ENCODE assay signal across 8 cellular contexts in the genomic region with DNA sequence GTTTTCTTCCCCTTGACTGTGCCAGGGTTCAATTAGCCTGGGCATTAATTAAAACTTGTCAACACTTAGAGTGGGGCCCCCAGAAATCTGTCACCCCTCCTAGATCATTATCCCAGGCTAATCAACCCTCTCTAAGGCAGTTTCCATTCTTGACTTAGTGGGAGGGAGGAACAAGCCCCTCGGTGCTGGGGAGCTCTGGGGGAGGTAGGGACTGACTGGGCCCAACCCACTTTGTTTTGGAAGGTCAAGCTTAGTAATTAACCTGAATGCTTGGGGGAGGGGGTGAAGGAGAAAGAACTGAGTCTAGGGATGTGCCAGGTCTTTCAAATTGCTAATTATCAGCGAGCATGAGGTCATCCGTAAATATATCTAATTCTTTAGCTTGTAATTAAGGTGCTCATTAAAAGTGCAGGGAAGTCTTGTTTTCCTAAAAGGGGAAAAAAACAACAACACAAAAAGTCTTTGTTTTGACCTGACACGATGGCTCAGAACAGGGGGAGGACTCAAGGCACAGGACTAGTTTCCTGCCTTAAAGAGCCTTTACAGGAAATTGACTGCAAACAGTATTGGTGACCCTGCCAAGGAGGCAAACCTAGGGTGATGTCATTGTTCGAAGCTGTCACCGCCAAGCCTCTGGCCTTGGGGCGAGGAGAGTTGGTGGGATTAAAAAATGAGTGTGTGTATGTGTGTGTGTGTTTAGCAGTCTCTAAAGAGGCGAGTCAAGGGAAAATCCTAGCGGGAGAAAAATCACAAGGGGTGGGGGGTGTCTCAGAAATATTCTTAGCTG. TPM values are rescaled to one million over a fixed set of nuclear protein-coding genes. Genes with fewer than 3 reads are reported as not detected.
A peak's percentile ranks its signal among the peaks of the same experiment; 100 is the strongest.
DNase-seq lines count a peak whose midpoint lies in the region; ATAC-seq and TF ChIP-seq lines count a peak whose summit lies in the region.

No MANE protein-coding gene starts in this region.

- H3K27ac ChIP-seq in SK-N-SH (ENCODE audit: low read depth in 2 of 2, low read length in 1 of 2), result peak overlapping the region; percentile 81 to 86
- peak overlapping the region; percentile 90 for H3K27ac ChIP-seq in duodenal mucosa (ENCODE audit: low read depth, low read length)
- peak overlapping the region; percentile 97 for H3K27ac ChIP-seq in mesenchymal stem cell (ENCODE audit: low read length, poor library complexity, severe bottlenecking)
- peak overlapping the region; percentile 87 to 97 (median 94) for H3K27ac ChIP-seq in upper lobe of left lung

- no peak for DNase-seq in activated T-cell treated with anti-CD3 and anti-CD28 coated beads, Interleukin-2, amount 50 U/mL, for 4 hours
- DNase-seq in activated T-cell treated with anti-CD3 and anti-CD28 coated beads for 4 hours, result no peak
- no peak for DNase-seq in SK-N-SH
- DNase-seq in mesenchymal stem cell, result peak; percentile 95
- no peak for DNase-seq in upper lobe of left lung
- no peak for DNase-seq in SKM-1 (lab: John Stamatoyannopoulos, UW; ENCODE audit: unreplicated experiment)
- no peak for DNase-seq in midbrain (lab: John Stamatoyannopoulos, UW)

- H4K8ac ChIP-seq in mesenchymal stem cell (ENCODE audit: low read length), result peak overlapping the region; percentile 90

- H3K9ac ChIP-seq in SK-N-SH (peak overlapping the region; percentile 48; the same call in 1 of the 2 replicates), duodenal mucosa (ENCODE audit: low read depth in 1 of 2, low read length in 2 of 2) (peak overlapping the region; percentile 3 to 64), mesenchymal stem cell (ENCODE audit: low read length) (peak overlapping the region; percentile 76)

- peak overlapping the region; percentile 71 for H2BK5ac ChIP-seq in mesenchymal stem cell (ENCODE audit: low read depth, low read length, poor library complexity, severe bottlenecking)

- CTCF ChIA-PET in SK-N-SH (lab: Yijun Ruan, JAX), result interaction anchor here (1.2 to 1.3 kb wide), 2 partner anchors 32 to 123 kb away, joined by 3 to 4 read pairs; no protein-coding TSS in a partner anchor

- no peak for TF ChIP-seq EP300 in SK-N-SH (IDR thresholded peaks at IDR 0.05; ENCODE audit: borderline replicate concordance in 1 of 2, low read depth in 1 of 2, low read length in 1 of 2)
- peak in 1 of 4 donors; percentile 62 for TF ChIP-seq EP300 in upper lobe of left lung (IDR thresholded peaks at IDR 0.05)

- H3K4me1 Mint-ChIP-seq in activated T-cell treated with anti-CD3 and anti-CD28 coated beads, Interleukin-2, amount 50 U/mL, for 4 hours (ENCODE audit: low read depth), result peaks cover 89% of the 10 kb centered on the region

- no peaks in the 10 kb centered on the region for H3K79me1 ChIP-seq in mesenchymal stem cell (replicated peaks; ENCODE audit: low read length, poor library complexity, severe bottlenecking)

- POLR2A ChIA-PET in SK-N-SH (lab: Yijun Ruan, JAX), result interaction anchor here (2.2 kb wide), 1 partner anchor 19 kb away, joined by 10 read pairs; a partner anchor contains a TSS

- H3K4me1 ChIP-seq in SK-N-SH (ENCODE audit: control insufficient read depth in 1 of 2, insufficient read depth in 2 of 2, low read depth in 1 of 2, low read length in 1 of 2) (peaks cover 43 to 72% of the 10 kb centered on the region in 2 experiments), duodenal mucosa (ENCODE audit: control insufficient read depth in 1 of 2, insufficient read depth in 2 of 2, low read length in 2 of 2) (peaks cover 97 to 98% of the 10 kb centered on the region in 2 donors), mesenchymal stem cell (ENCODE audit: control insufficient read depth, insufficient read depth, low read depth, low read length) (peaks cover 65% of the 10 kb centered on the region), upper lobe of left lung (peaks cover 99 to 100% (median 100%) of the 10 kb centered on the region in 4 donors)

- H3K79me2 ChIP-seq in SK-N-SH (ENCODE audit: insufficient read depth), result peaks cover 100% of the 10 kb centered on the region

- peaks cover 3 to 9% of the 10 kb centered on the region in 2 experiments for H3K36me3 ChIP-seq in SK-N-SH (replicated peaks in 1 of 2; ENCODE audit: control insufficient read depth in 1 of 2, insufficient read depth in 2 of 2, low read length in 1 of 2)
- peaks cover 4 to 7% of the 10 kb centered on the region in 2 donors for H3K36me3 ChIP-seq in duodenal mucosa (ENCODE audit: control insufficient read depth in 1 of 2, insufficient read depth in 2 of 2, low read length in 2 of 2)
- H3K36me3 ChIP-seq in mesenchymal stem cell (ENCODE audit: control insufficient read depth in 1 of 2, insufficient read depth in 2 of 2, low read depth in 1 of 2, low read length in 2 of 2), result peaks cover 5 to 41% of the 10 kb centered on the region in 2 experiments
- no peaks in the 10 kb centered on the region for H3K36me3 ChIP-seq in upper lobe of left lung

- peak overlapping the region; percentile 92 for H2AK5ac ChIP-seq in mesenchymal stem cell (ENCODE audit: low read length, severe bottlenecking)

- H3K27me3 Mint-ChIP-seq in activated T-cell treated with anti-CD3 and anti-CD28 coated beads, Interleukin-2, amount 50 U/mL, for 4 hours (ENCODE audit: low read depth), result no peaks in the 10 kb centered on the region

- no peaks in the 10 kb centered on the region for H3K9me3 Mint-ChIP-seq in activated T-cell treated with anti-CD3 and anti-CD28 coated beads, Interleukin-2, amount 50 U/mL, for 4 hours

- H2BK12ac ChIP-seq in mesenchymal stem cell (ENCODE audit: low read length in 2 of 2), result peak overlapping the region; percentile 86 to 91

- ATAC-seq in activated T-cell treated with anti-CD3 and anti-CD28 coated beads, Interleukin-2, amount 50 U/mL, for 4 hours, result peak; percentile 65 to 75
- peak in 1 of 2 donors; percentile 80 for ATAC-seq in upper lobe of left lung (ENCODE audit: low FRiP score in 2 of 2)

- H3K9me2 ChIP-seq in SK-N-SH, result no peaks in the 10 kb centered on the region

- H3K27me3 ChIP-seq in SK-N-SH (ENCODE audit: insufficient read depth), result no peaks in the 10 kb centered on the region
- no peaks in the 10 kb centered on the region for H3K27me3 ChIP-seq in duodenal mucosa (ENCODE audit: control insufficient read depth in 1 of 2, insufficient read depth in 2 of 2, low read length in 2 of 2)
- no peaks in the 10 kb centered on the region for H3K27me3 ChIP-seq in mesenchymal stem cell (ENCODE audit: control insufficient read depth in 1 of 2, insufficient read depth in 1 of 2, low read length in 2 of 2)
- H3K27me3 ChIP-seq in upper lobe of left lung, result no peaks in the 10 kb centered on the region

- H3K4ac ChIP-seq in mesenchymal stem cell (ENCODE audit: low read depth in 1 of 2, low read length in 2 of 2), result peak overlapping the region; percentile 89 to 92

- H3K4me2 ChIP-seq in SK-N-SH (peak overlapping the region; percentile 69), mesenchymal stem cell (ENCODE audit: low read length, poor library complexity, severe bottlenecking) (no peak overlapping the region)

- TF ChIP-seq POLR2A in upper lobe of left lung (IDR thresholded peaks at IDR 0.05), result no peak

- TF ChIP-seq CTCF in SK-N-SH (IDR thresholded peaks at IDR 0.05), result no peak
- TF ChIP-seq CTCF in upper lobe of left lung (IDR thresholded peaks at IDR 0.05), result no peak

- peak overlapping the region in 1 of 2 experiments; percentile 73 for H3K14ac ChIP-seq in mesenchymal stem cell (ENCODE audit: low read length in 2 of 2)

- H2AFZ ChIP-seq in SK-N-SH (ENCODE audit: low read depth) (no peak overlapping the region), mesenchymal stem cell (ENCODE audit: low read depth, low read length) (no peak overlapping the region)

- peaks cover 69% of the 10 kb centered on the region for H4K20me1 ChIP-seq in SK-N-SH (ENCODE audit: insufficient read depth)

- no peak for TF ChIP-seq RAD21 in SK-N-SH (IDR thresholded peaks at IDR 0.05; ENCODE audit: low read length)

- peak overlapping the region; percentile 83 to 92 for H3K18ac ChIP-seq in mesenchymal stem cell (ENCODE audit: low read depth in 1 of 2, low read length in 2 of 2)

- WGBS in SK-N-SH (ENCODE audit: low lambda C conversion rate), result 37% methylated on average over 9 of the region's 9 CpGs
- 13% methylated on average over 8 of the region's 9 CpGs for WGBS in mesenchymal stem cell
- WGBS in upper lobe of left lung, 2 donors, result 29 to 30% methylated on average over 9 of the region's 9 CpGs

- peak overlapping the region; percentile 56 for H3K4me3 Mint-ChIP-seq in activated T-cell treated with anti-CD3 and anti-CD28 coated beads, Interleukin-2, amount 50 U/mL, for 4 hours

- peak overlapping the region; percentile 98 for H4K91ac ChIP-seq in mesenchymal stem cell (ENCODE audit: low read length)

- peaks cover 36% of the 10 kb centered on the region for H3F3A ChIP-seq in SK-N-SH (replicated peaks; ENCODE audit: insufficient read depth)

- H3K9me3 ChIP-seq in SK-N-SH (no peaks in the 10 kb centered on the region), duodenal mucosa (ENCODE audit: control insufficient read depth in 1 of 2, low read length in 2 of 2) (no peaks in the 10 kb centered on the region), mesenchymal stem cell (ENCODE audit: control insufficient read depth, low read length) (no peaks in the 10 kb centered on the region), upper lobe of left lung (no peaks in the 10 kb centered on the region)

- H2BK120ac ChIP-seq in mesenchymal stem cell (ENCODE audit: low read depth, low read length), result peak overlapping the region; percentile 90

- H3K4me3 ChIP-seq in SK-N-SH (ENCODE audit: low read depth in 2 of 2, low read length in 1 of 2) (peak overlapping the region in 1 of 2 experiments; percentile 7; a peak in 1 of 4 replicates), duodenal mucosa (ENCODE audit: low read depth in 1 of 2, low read length in 2 of 2) (peak overlapping the region; percentile 2 to 28), mesenchymal stem cell (ENCODE audit: insufficient read depth in 1 of 2, low read depth in 1 of 2, low read length in 2 of 2) (no peak overlapping the region), upper lobe of left lung (no peak overlapping the region)

- no peak overlapping the region for H2BK15ac ChIP-seq in mesenchymal stem cell (ENCODE audit: low read depth, poor library complexity, severe bottlenecking)

- H3K36me3 Mint-ChIP-seq in activated T-cell treated with anti-CD3 and anti-CD28 coated beads, Interleukin-2, amount 50 U/mL, for 4 hours (ENCODE audit: insufficient read depth), result peaks cover 3% of the 10 kb centered on the region

- peak overlapping the region in 1 of 2 experiments; percentile 48 for H3K23ac ChIP-seq in mesenchymal stem cell (ENCODE audit: low read length in 2 of 2)

RNA-seq across cellular contexts. Expression of a gene that starts 19.4 kb away (rescaled TPM):
- total RNA-seq in activated T-cell treated with anti-CD3 and anti-CD28 coated beads, Interleukin-2, amount 50 U/mL, for 4 hours, result 100 to 1,000 TPM; 215 to 233 (median 230) TPM
- polyA plus RNA-seq in SK-N-SH (2012; rRNA removed), result 494 and 598 TPM in 2 replicates
- 222 and 365 TPM in 2 replicates for polyA plus RNA-seq in SK-N-SH (2012; cell fraction: cytosol; rRNA removed)
- 687 and 951 TPM in 2 replicates for polyA plus RNA-seq in SK-N-SH (2012; cell fraction: nucleus; rRNA removed)
- 259 TPM for polyA plus RNA-seq in mesenchymal stem cell (2013, experiment 1 of 2)
- 250 TPM for polyA plus RNA-seq in mesenchymal stem cell (2013, experiment 2 of 2)
- 100 to 1,000 TPM; 162 to 636 (median 512) TPM for total RNA-seq in upper lobe of left lung

RNA-seq across cellular contexts. Expression of a gene that starts 47.9 kb away (rescaled TPM):
- total RNA-seq in activated T-cell treated with anti-CD3 and anti-CD28 coated beads, Interleukin-2, amount 50 U/mL, for 4 hours, result 100 to 1,000 TPM; 370 to 409 (median 401) TPM
- 405 and 484 TPM in 2 replicates for polyA plus RNA-seq in SK-N-SH (2012; rRNA removed)
- polyA plus RNA-seq in SK-N-SH (2012; cell fraction: cytosol; rRNA removed), result 274 and 343 TPM in 2 replicates
- polyA plus RNA-seq in SK-N-SH (2012; cell fraction: nucleus; rRNA removed), result 285 and 487 TPM in 2 replicates
- 221 TPM for polyA plus RNA-seq in mesenchymal stem cell (2013, experiment 1 of 2)
- polyA plus RNA-seq in mesenchymal stem cell (2013, experiment 2 of 2), result 218 TPM
- total RNA-seq in upper lobe of left lung, result 100 to 1,000 TPM; 142 to 404 (median 242) TPM

RNA-seq across cellular contexts. Expression of a gene that starts 49.1 kb away (rescaled TPM):
- 100 to 1,000 TPM; 109 to 130 (median 126) TPM for total RNA-seq in activated T-cell treated with anti-CD3 and anti-CD28 coated beads, Interleukin-2, amount 50 U/mL, for 4 hours
- 0.31 and 0.37 TPM in 2 replicates for polyA plus RNA-seq in SK-N-SH (2012; rRNA removed)
- 0.10 and 0.20 TPM in 2 replicates for polyA plus RNA-seq in SK-N-SH (2012; cell fraction: cytosol; rRNA removed)
- polyA plus RNA-seq in SK-N-SH (2012; cell fraction: nucleus; rRNA removed), result 2.8 TPM in 2 replicates
- polyA plus RNA-seq in mesenchymal stem cell (2013, experiment 1 of 2), result 0.14 TPM
- polyA plus RNA-seq in mesenchymal stem cell (2013, experiment 2 of 2), result 0.08 TPM
- total RNA-seq in upper lobe of left lung, result 10 to 100 TPM in 3 of 6 donors, 1 to 10 TPM in 3; 6.2 to 28.3 (median 9.9) TPM

Comparison
In these comparisons a context has a peak if more than half of its experiments do, and no peak if none do; other contexts are left out.
1. H3K4me3 ChIP-seq: peak in duodenal mucosa (2 of 2); none in mesenchymal stem cell (0 of 2) and upper lobe of left lung (0 of 4).
2. Peak in every context shown above with its lines, with median percentiles within 50 percentile points of each other: H3K27ac ChIP-seq and H3K9ac ChIP-seq.